ENCODE assay signal across 8 cellular contexts in genomic region chr1:2584822-2585317, GRCh38. TPM values are rescaled to one million over a fixed set of nuclear protein-coding genes. Genes with fewer than 3 reads are reported as not detected.
DNase-seq lines count a peak whose midpoint lies in the region; ATAC-seq, FAIRE-seq and TF ChIP-seq lines count a peak whose summit lies in the region.

No MANE protein-coding gene starts in this region.

- H3K9me3 ChIP-seq in left ventricle myocardium inferior (replicated peaks): no peaks in the 10 kb centered on the region
- H3K9me3 ChIP-seq in skeletal muscle satellite cell (replicated peaks; ENCODE audit: low read length): no peaks in the 10 kb centered on the region

- peaks cover 19% of the 10 kb centered on the region for H3K4me1 Mint-ChIP-seq in WTC11

- H3K36me3 Mint-ChIP-seq in WTC11: peaks cover 4% of the 10 kb centered on the region; the same call in 1 of the 2 replicates

- peak overlapping the region; percentile 76 for H3K27ac Mint-ChIP-seq in WTC11

- peak overlapping the region; percentile 75 for H3K4me3 Mint-ChIP-seq in WTC11

- H3K27ac ChIP-seq in left ventricle myocardium inferior (replicated peaks): peak overlapping the region; percentile 98

- peak overlapping the region; percentile 100 for H3K4me2 ChIP-seq in skeletal muscle satellite cell (ENCODE audit: low read length)

- H3K27me3 ChIP-seq in left ventricle myocardium inferior (ENCODE audit: low read depth): peaks cover 10% of the 10 kb centered on the region
- peaks cover 15% of the 10 kb centered on the region for H3K27me3 ChIP-seq in skeletal muscle satellite cell (ENCODE audit: control insufficient read depth, insufficient read depth, low read length)

- H3K4me1 ChIP-seq in left ventricle myocardium inferior (peaks cover 42% of the 10 kb centered on the region), skeletal muscle satellite cell (ENCODE audit: control insufficient read depth, insufficient read depth, low read length) (peaks cover 16% of the 10 kb centered on the region)

- no peaks in the 10 kb centered on the region; the same call in 1 of the 2 replicates for H3K27me3 Mint-ChIP-seq in WTC11 (ENCODE audit: low read depth)

- H3K4me3 ChIP-seq in left ventricle myocardium inferior (peak overlapping the region; percentile 86), skeletal muscle satellite cell (ENCODE audit: low read length) (peak overlapping the region; percentile 98)

- H3K9me3 Mint-ChIP-seq in WTC11: no peaks in the 10 kb centered on the region

- peaks cover 10% of the 10 kb centered on the region for H3K36me3 ChIP-seq in left ventricle myocardium inferior
- peaks cover 10% of the 10 kb centered on the region for H3K36me3 ChIP-seq in skeletal muscle satellite cell (ENCODE audit: insufficient read depth, low read length)

- no peak for TF ChIP-seq POLR2A in GM12891 (IDR thresholded peaks at IDR 0.05; ENCODE audit: low read depth, low read length)

- POLR2A ChIA-PET in WTC11 (lab: Charles Lee): interaction anchor here (0.6 to 1.9 kb wide), 3 partner anchors 23 to 39 kb away, joined by 3 to 6 read pairs (median 4); no protein-coding TSS in a partner anchor

- H3K9ac ChIP-seq in skeletal muscle satellite cell (ENCODE audit: low read depth, low read length): peak overlapping the region; percentile 93

- DNase-seq in GM12891 (ENCODE audit: insufficient read length, low spot score): no peak
- DNase-seq in WTC11 (ENCODE audit: low spot score): no peak
- no peak for DNase-seq in left ventricle myocardium inferior
- DNase-seq in urothelium cell line (ENCODE audit: low spot score): no peak
- DNase-seq in cortex of kidney (lab: John Stamatoyannopoulos, UW): no peak

- intact Hi-C loops in left ventricle myocardium inferior (cut with micrococcal nuclease): no loop called here

- TF ChIP-seq CTCF in WTC11 (IDR thresholded peaks at IDR 0.05): no peak
- TF ChIP-seq CTCF in left ventricle myocardium inferior (IDR thresholded peaks at IDR 0.05; ENCODE audit: borderline replicate concordance): no peak

- FAIRE-seq in GM12891 (lab: Jason Lieb, UNC): peak; percentile 26
- FAIRE-seq in urothelium cell line (lab: Jason Lieb, UNC): no peak

- ATAC-seq in WTC11 (no peak), GM18909 (IDR thresholded peaks at IDR 0.05; ENCODE audit: poor library complexity, unreplicated experiment) (no peak)
- ATAC-seq in activated CD4-positive, CD25-positive, alpha-beta regulatory T cell treated with anti-CD3 and anti-CD28 coated beads, Interleukin-2, amount 50 U/mL, for 24 hours: no peak

- CTCF ChIA-PET in WTC11 (lab: Charles Lee): interaction anchor here (1.2 to 3.5 kb wide), 5 partner anchors 23 to 906 kb away, joined by 3 to 28 read pairs (median 6); no protein-coding TSS in a partner anchor

TF ChIP-seq in GM12891, 5 proteins besides CTCF, POLR2A, EP300 and RAD21:
- TF ChIP-seq PAX5 (IDR thresholded peaks at IDR 0.05; ENCODE audit: insufficient read depth, low read length, severe bottlenecking): no peak
- no peak for TF ChIP-seq POU2F2 (IDR thresholded peaks at IDR 0.05; ENCODE audit: low read depth, low read length)
- no peak for TF ChIP-seq SPI1 (IDR thresholded peaks at IDR 0.05; ENCODE audit: low read depth, low read length)
- no peak for TF ChIP-seq POLR2AphosphoS5 (IDR thresholded peaks at IDR 0.05; ENCODE audit: low read depth, low read length)
- TF ChIP-seq TAF1 (IDR thresholded peaks at IDR 0.05; ENCODE audit: low read depth, low read length): no peak

TF ChIP-seq in WTC11, 78 proteins besides CTCF, POLR2A, EP300 and RAD21:
- TF ChIP-seq NFYB (CRISPR knock-in tag; conservative IDR thresholded peaks at IDR 0.05; ENCODE audit: low read depth) (no peak), PREB (CRISPR knock-in tag; IDR thresholded peaks at IDR 0.05; ENCODE audit: borderline replicate concordance) (no peak), GABPB1 (CRISPR knock-in tag; IDR thresholded peaks at IDR 0.05) (no peak), FOXP4 (CRISPR knock-in tag; IDR thresholded peaks at IDR 0.05) (no peak), KAT7 (CRISPR knock-in tag; IDR thresholded peaks at IDR 0.05; ENCODE audit: borderline replicate concordance) (no peak)

RNA-seq across cellular contexts. Expression of gene PRXL2B, which starts 1.7 kb away (rescaled TPM):
- polyA plus RNA-seq in GM12891 (2012; ENCODE audit: low read depth, missing spikeins): 4.8 TPM
- total RNA-seq in WTC11 (2021) (47.8 to 51.1 TPM (median 50.3 TPM) in 3 replicates), left ventricle myocardium inferior (8.2 TPM)
- total RNA-seq in skeletal muscle satellite cell (2012; rRNA removed): 13.4 and 15.9 TPM in 2 replicates

RNA-seq across cellular contexts. Expression of gene TNFRSF14, which starts 28.7 kb away (rescaled TPM):
- polyA plus RNA-seq in GM12891 (2012; ENCODE audit: low read depth, missing spikeins): 96.9 TPM
- total RNA-seq in WTC11 (2021) (0.73 to 1.1 TPM (median 0.87 TPM) in 3 replicates), left ventricle myocardium inferior (13.7 TPM)
- 5.0 and 8.4 TPM in 2 replicates for total RNA-seq in skeletal muscle satellite cell (2012; rRNA removed)

RNA-seq across cellular contexts. Expression of gene MMEL1, which starts 47.9 kb away (rescaled TPM):
- not detected for polyA plus RNA-seq in GM12891 (2012; ENCODE audit: low read depth, missing spikeins)
- total RNA-seq in WTC11 (2021): 0.55 to 0.64 TPM in 2 of 3 replicates, not detected in the other
- 0.82 TPM for total RNA-seq in left ventricle myocardium inferior
- not detected in 2 replicates for total RNA-seq in skeletal muscle satellite cell (2012; rRNA removed)

RNA-seq across cellular contexts. Expression of gene HES5, which starts 54.8 kb away (rescaled TPM):
- polyA plus RNA-seq in GM12891 (2012; ENCODE audit: low read depth, missing spikeins): not detected
- 0.21 to 0.23 TPM in 2 of 3 replicates, not detected in the other for total RNA-seq in WTC11 (2021)
- 0.63 TPM for total RNA-seq in left ventricle myocardium inferior
- total RNA-seq in skeletal muscle satellite cell (2012; rRNA removed): not detected in 2 replicates

RNA-seq across cellular contexts. Expression of gene PANK4, which starts 58.5 kb away (rescaled TPM):
- polyA plus RNA-seq in GM12891 (2012; ENCODE audit: low read depth, missing spikeins): 12.6 TPM
- total RNA-seq in WTC11 (2021) (35.2 to 52.5 TPM (median 36.7 TPM) in 3 replicates), left ventricle myocardium inferior (42.8 TPM)
- 21.3 and 24.0 TPM in 2 replicates for total RNA-seq in skeletal muscle satellite cell (2012; rRNA removed)
